In genomic region chr3:49238274-49239127, GRCh38 we compare ENCODE assay signal across 9 cellular contexts. TPM values are rescaled to one million over a fixed set of nuclear protein-coding genes. Genes with fewer than 3 reads are reported as not detected.
DNase-seq lines count a peak whose midpoint lies in the region; ATAC-seq and TF ChIP-seq lines count a peak whose summit lies in the region.
"Had no signal": no experiment of that assay in that cellular context is flagged by ENCODE, and none has a peak within 500 bp of the region (broad histone marks: within the 10 kb centered on the region; RNA-seq: fewer than 3 reads in every experiment).

No MANE protein-coding gene starts in this region.

- H3K4me3 Mint-ChIP-seq in endothelial cell (ENCODE audit: unreplicated experiment): peak overlapping the region; percentile 26

- no peaks in the 10 kb centered on the region for H3K27me3 Mint-ChIP-seq in endothelial cell (ENCODE audit: unreplicated experiment)

- TF ChIP-seq CTCF in BE2C (IDR thresholded peaks at IDR 0.05; ENCODE audit: low read depth, low read length): no peak
- no peak for TF ChIP-seq CTCF in endothelial cell (IDR thresholded peaks at IDR 0.05; ENCODE audit: unreplicated experiment)

- H3K4me3 ChIP-seq in BE2C (ENCODE audit: low read depth, low read length): no peak overlapping the region
- H3K4me3 ChIP-seq in mucosa of rectum (ENCODE audit: low read length in 2 of 2): no peak overlapping the region

- peaks cover 11% of the 10 kb centered on the region for H3K9me3 Mint-ChIP-seq in endothelial cell (ENCODE audit: unreplicated experiment)

- peak overlapping the region; percentile 55 to 67 for H3K27ac ChIP-seq in mucosa of rectum (ENCODE audit: low read depth in 2 of 2, low read length in 2 of 2)

- H3K9ac ChIP-seq in mucosa of rectum (ENCODE audit: low read depth in 1 of 2, low read length in 2 of 2): no peak overlapping the region

- ATAC-seq in GM18519 (IDR thresholded peaks at IDR 0.05; ENCODE audit: low FRiP score, unreplicated experiment): no peak

- peak overlapping the region; percentile 10 for H3K27ac Mint-ChIP-seq in endothelial cell (ENCODE audit: unreplicated experiment)

- no peaks in the 10 kb centered on the region for H3K36me3 ChIP-seq in BE2C
- no peaks in the 10 kb centered on the region for H3K36me3 ChIP-seq in mucosa of rectum (ENCODE audit: control insufficient read depth in 2 of 2, insufficient read depth in 2 of 2, low read length in 2 of 2)

- peak; percentile 13 for DNase-seq in BE2C
- DNase-seq in NOMO-1 treated with DMSO at 0.1 percent for 48 hours (lab: John Stamatoyannopoulos, UW; ENCODE audit: unreplicated experiment): peak; percentile 98
- no peak for DNase-seq in endothelial cell (ENCODE audit: low spot score)
- DNase-seq in stimulated activated CD4-positive, alpha-beta T cell treated with anti-CD3 and anti-CD28 coated beads, Interleukin-4, amount 100 ng/mL, for 24 hours: no peak
- DNase-seq in HT-29 (ENCODE audit: low spot score): no peak
- DNase-seq in NCI-H345 treated with DMSO at 0.1 percent for 48 hours (lab: John Stamatoyannopoulos, UW; ENCODE audit: unreplicated experiment): no peak
- DNase-seq: activated gamma-delta T cell treated with Interleukin-2 at 50 U/mL for 16 hours had no signal

- H3K36me3 Mint-ChIP-seq in endothelial cell (ENCODE audit: low read depth, unreplicated experiment): peaks cover 4% of the 10 kb centered on the region

- H3K9me3 ChIP-seq in BE2C (no peaks in the 10 kb centered on the region), mucosa of rectum (ENCODE audit: control insufficient read depth in 2 of 2, low read length in 2 of 2) (peaks cover 0 to 6% of the 10 kb centered on the region in 2 donors)

- no peaks in the 10 kb centered on the region for H3K4me1 Mint-ChIP-seq in endothelial cell (ENCODE audit: unreplicated experiment)

- H3K27me3 ChIP-seq in BE2C (no peaks in the 10 kb centered on the region), mucosa of rectum (ENCODE audit: control insufficient read depth in 2 of 2, insufficient read depth in 2 of 2, low read length in 2 of 2) (no peaks in the 10 kb centered on the region)

- H3K4me1 ChIP-seq in BE2C (no peaks in the 10 kb centered on the region), mucosa of rectum (ENCODE audit: control insufficient read depth in 2 of 2, insufficient read depth in 2 of 2, low read length in 2 of 2) (no peaks in the 10 kb centered on the region)

RNA-seq across cellular contexts. Expression of gene C3orf62, which starts 38.5 kb away (rescaled TPM):
- polyA plus RNA-seq in BE2C (2012; ENCODE audit: insufficient read depth, insufficient read length, low read depth): 6.0 TPM
- 3.8 TPM for total RNA-seq in endothelial cell (ENCODE audit: unreplicated experiment)
- 1.3 and 3.8 TPM in 2 replicates for total RNA-seq in HT-29 (2014; rRNA removed; shearing (Covaris generic))

Comparison
In these comparisons a context has a peak if more than half of its experiments do, and no peak if none do; other contexts are left out.
1. DNase-seq: peak in BE2C (single experiment) and NOMO-1 treated with DMSO at 0.1 percent for 48 hours (single experiment); none in endothelial cell (single experiment), stimulated activated CD4-positive, alpha-beta T cell treated with anti-CD3 and anti-CD28 coated beads, Interleukin-4, amount 100 ng/mL, for 24 hours (single experiment), HT-29 (single experiment) and NCI-H345 treated with DMSO at 0.1 percent for 48 hours (single experiment).